In the genomic region with DNA sequence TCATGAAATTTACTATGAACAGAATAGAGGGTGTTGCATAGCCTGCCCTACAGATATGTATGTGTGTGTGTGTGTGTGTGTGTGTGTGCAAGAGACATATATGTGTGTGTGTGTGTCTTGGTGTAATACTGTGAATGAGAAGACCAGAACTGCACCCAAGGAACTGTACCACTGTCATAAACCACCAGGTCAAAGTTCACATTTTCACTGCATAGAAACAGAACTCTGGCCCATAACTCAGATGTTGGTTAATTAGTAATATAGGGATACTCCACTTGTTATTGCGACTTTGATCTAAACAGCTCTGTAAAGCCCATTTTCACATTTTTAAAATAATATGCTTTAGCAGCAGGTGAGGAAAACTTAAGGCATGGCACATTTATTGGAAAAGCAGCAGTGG, we compare ENCODE assay signal across 18 cellular contexts.
"Had no signal": no experiment of that assay in that cellular context is flagged by ENCODE, and none has a peak within 500 bp of the region (broad histone marks: within the 10 kb centered on the region; RNA-seq: fewer than 3 reads in every experiment).

No MANE protein-coding gene starts in this region.

- H3K27me3 ChIP-seq: adrenal gland, sigmoid colon, testis had no signal

- H3K27ac ChIP-seq: adrenal gland, coronary artery, prostate gland, sigmoid colon, testis, WERI-Rb-1 had no signal

- H3K4me3 ChIP-seq: adrenal gland, coronary artery, prostate gland, sigmoid colon, testis had no signal

- DNase-seq: activated CD4-positive, alpha-beta T cell treated with anti-CD3 and anti-CD28 coated beads, Interleukin-2, amount 10 ng/mL, durations not matched to agents 24 days and 14 days; activated CD8-positive, alpha-beta memory T cell treated with anti-CD3 and anti-CD28 coated beads for 24 hours; activated naive CD4-positive, alpha-beta T cell treated with anti-CD3 and anti-CD28 coated beads, Interleukin-2, amount 50 U/mL, for 16 hours; adrenal gland; caudate nucleus; effector memory CD4-positive, alpha-beta T cell; mammary epithelial cell; natural killer cell; nucleus accumbens; sigmoid colon; stimulated activated CD4-positive, alpha-beta T cell treated with anti-CD3 and anti-CD28 coated beads, Interleukin-12 subunit alpha, Interleukin-12 subunit beta, amount 100 ng/mL, for 4 hours; stimulated activated CD4-positive, alpha-beta T cell treated with anti-CD3 and anti-CD28 coated beads, Interleukin-2, amount 100 ng/mL, for 48 hours; SW 1271; T1000; testis; WERI-Rb-1 had no signal

- H3K4me1 ChIP-seq: prostate gland, sigmoid colon, testis had no signal

- H3K9me3 ChIP-seq: adrenal gland, prostate gland, testis had no signal

- H3K36me3 ChIP-seq: adrenal gland, prostate gland, sigmoid colon, WERI-Rb-1 had no signal
